In the genomic region with DNA sequence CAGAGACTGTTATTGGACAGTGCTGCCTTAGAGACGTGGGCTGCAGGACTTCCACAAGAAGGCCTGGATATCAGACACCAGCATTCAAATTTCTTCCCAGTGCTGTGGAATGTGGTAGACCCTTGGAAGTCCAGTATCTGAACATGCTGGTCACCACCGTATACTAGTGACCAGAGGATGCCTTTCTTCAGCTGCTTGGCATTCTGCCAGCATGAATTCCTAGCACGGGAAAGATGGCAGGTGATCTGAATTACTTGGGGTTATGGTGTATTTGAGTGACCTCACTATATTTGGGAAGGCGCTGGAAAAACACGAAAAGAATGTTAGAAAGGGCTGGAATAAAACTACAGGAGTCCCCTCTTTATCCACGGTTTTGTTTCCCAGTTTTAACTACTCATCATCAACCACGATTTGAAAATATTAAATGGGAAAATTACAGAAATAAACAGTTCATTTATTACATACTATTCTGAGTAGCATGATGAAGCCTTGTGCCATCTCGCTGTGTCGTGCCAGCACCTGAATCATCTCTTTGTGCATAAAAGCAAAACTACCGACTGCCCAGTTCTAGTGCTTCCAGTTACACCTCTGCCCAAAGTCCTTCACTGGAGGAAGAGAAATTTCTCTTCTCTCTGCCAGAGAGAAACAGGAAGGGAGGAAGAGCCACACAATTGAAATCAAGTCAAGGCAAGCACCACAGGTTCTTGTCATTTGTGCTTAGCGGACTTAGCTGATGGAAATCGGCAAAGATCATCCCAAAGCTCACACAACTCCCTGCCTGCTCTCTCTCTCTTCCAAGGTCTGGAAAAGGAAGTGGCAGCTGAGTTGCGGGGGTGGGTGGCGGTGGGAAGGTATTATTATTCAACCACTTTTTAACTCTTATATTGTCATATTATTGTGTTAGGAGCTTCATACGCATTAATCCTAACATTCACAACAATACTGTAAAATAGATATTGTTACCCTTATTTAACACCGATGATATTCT, we compare ENCODE assay signal across 21 cellular contexts. TPM values are rescaled to one million over a fixed set of nuclear protein-coding genes. Genes with fewer than 3 reads are reported as not detected.
DNase-seq lines count a peak whose midpoint lies in the region; ATAC-seq, FAIRE-seq and TF ChIP-seq lines count a peak whose summit lies in the region.
"Had no signal": no experiment of that assay in that cellular context is flagged by ENCODE, and none has a peak within 500 bp of the region (broad histone marks: within the 10 kb centered on the region; RNA-seq: fewer than 3 reads in every experiment).

No MANE protein-coding gene starts in this region.

- H3K23me2 ChIP-seq in H9 (ENCODE audit: insufficient read length, low read depth, low read length, poor library complexity, severe bottlenecking) = peaks cover 8% of the 10 kb centered on the region

- intact Hi-C loops in K562 (cut with micrococcal nuclease) = no loop called here

- POLR2A ChIA-PET in K562 (lab: Yijun Ruan, JAX) = no interaction called here

- H3K79me2 ChIP-seq in H9 (ENCODE audit: insufficient read depth, low read length) (no peaks in the 10 kb centered on the region), K562 (ENCODE audit: control insufficient read depth, insufficient read depth, low read length) (no peaks in the 10 kb centered on the region), mesendoderm (ENCODE audit: control insufficient read depth, insufficient read depth, low read length) (no peaks in the 10 kb centered on the region)

- TF ChIP-seq CTCF in H9 (conservative IDR thresholded peaks at IDR 0.05) (no peak), K562 (IDR thresholded peaks at IDR 0.05 in 2 of 3, conservative IDR thresholded peaks at IDR 0.05 in 1 of 3; ENCODE audit: insufficient read depth in 2 of 3, low read depth in 1 of 3, low read length in 3 of 3) (no peak)

- H3K9ac ChIP-seq in H9 (ENCODE audit: extremely low read depth, insufficient read length, low read length) (no peak overlapping the region), K562 (ENCODE audit: insufficient read depth in 1 of 2, low read depth in 2 of 2, low read length in 2 of 2) (no peak overlapping the region), mesendoderm (ENCODE audit: low read length) (no peak overlapping the region)

- H3T11ph ChIP-seq in H9 (ENCODE audit: low read length) = no peak overlapping the region

- no peak overlapping the region for H2BK12ac ChIP-seq in H9 (ENCODE audit: insufficient read length, low read depth, low read length)

- peak overlapping the region; percentile 62 for H3K4me2 ChIP-seq in H9 (ENCODE audit: insufficient read depth, insufficient read length, low read length)
- H3K4me2 ChIP-seq in K562 (ENCODE audit: insufficient read depth, low read length) = no peak overlapping the region
- H3K4me2 ChIP-seq in mesendoderm (ENCODE audit: low read length) = no peak overlapping the region

- H3K36me3 ChIP-seq in K562 (ENCODE audit: control insufficient read depth, insufficient read depth, low read length) = no peaks in the 10 kb centered on the region
- no peaks in the 10 kb centered on the region for H3K36me3 ChIP-seq in mesendoderm (ENCODE audit: control insufficient read depth, insufficient read depth, low read length)
- H3K36me3 ChIP-seq: esophagus squamous epithelium had no signal

- H3K27me3 ChIP-seq in H9 (ENCODE audit: insufficient read depth, low read length) = no peaks in the 10 kb centered on the region
- H3K27me3 ChIP-seq in K562 (ENCODE audit: control insufficient read depth in 2 of 2, insufficient read depth in 2 of 2, low read length in 2 of 2) = peaks cover 36 to 54% of the 10 kb centered on the region in 2 experiments
- no peaks in the 10 kb centered on the region for H3K27me3 ChIP-seq in mesendoderm (ENCODE audit: insufficient read depth, low read length, poor library complexity)

- H3K23ac ChIP-seq in H9 (ENCODE audit: insufficient read length, low read depth, low read length) = no peak overlapping the region
- no peak overlapping the region for H3K23ac ChIP-seq in mesendoderm (ENCODE audit: low read length)

- in situ Hi-C loops in K562 (cut with MboI) = no loop called here

- no peak overlapping the region for H2BK120ac ChIP-seq in H9 (ENCODE audit: low read depth, low read length, poor library complexity, severe bottlenecking)
- no peak overlapping the region for H2BK120ac ChIP-seq in mesendoderm (ENCODE audit: low read depth, low read length)

- H2BK5ac ChIP-seq in H9 (ENCODE audit: insufficient read length, low read length) = no peak overlapping the region
- no peak overlapping the region for H2BK5ac ChIP-seq in mesendoderm (ENCODE audit: low read length)

- H3K9me1 ChIP-seq in K562 (ENCODE audit: control insufficient read depth, insufficient read depth, low read length) = no peaks in the 10 kb centered on the region

- H2BK15ac ChIP-seq in H9 (ENCODE audit: low read depth, low read length) (no peak overlapping the region), mesendoderm (replicated peaks; ENCODE audit: low read depth) (no peak overlapping the region)

- no peak overlapping the region for H2AFZ ChIP-seq in H9 (ENCODE audit: low read length)
- H2AFZ ChIP-seq in K562 (ENCODE audit: low read depth, low read length) = no peak overlapping the region

- H3K18ac ChIP-seq in H9 (ENCODE audit: insufficient read length, low read depth, low read length) = no peak overlapping the region
- H3K18ac ChIP-seq in mesendoderm (ENCODE audit: low read length) = peak overlapping the region; percentile 14

- FAIRE-seq in K562 (lab: Jason Lieb, UNC) = no peak
- FAIRE-seq: small intestine had no signal

- peak overlapping the region; percentile 64 to 83 for H3K4me3 Mint-ChIP-seq in H9
- H3K4me3 Mint-ChIP-seq: CD4-positive, alpha-beta T cell; naive thymus-derived CD4-positive, alpha-beta T cell had no signal

- no peak overlapping the region for H3K4ac ChIP-seq in H9 (ENCODE audit: low read depth, low read length)
- H3K4ac ChIP-seq in mesendoderm (ENCODE audit: low read depth, low read length) = peak overlapping the region; percentile 21

- no peak for ATAC-seq in K562
- no peak for ATAC-seq in GM18511 (IDR thresholded peaks at IDR 0.05; ENCODE audit: unreplicated experiment)
- ATAC-seq: naive thymus-derived CD4-positive, alpha-beta T cell had no signal

- H3K4me1 ChIP-seq in H9 (ENCODE audit: insufficient read depth, low read length) (peaks cover 2% of the 10 kb centered on the region; the same call in 1 of the 2 replicates), K562 (replicated peaks in 1 of 2; ENCODE audit: control insufficient read depth in 2 of 2, insufficient read depth in 2 of 2, low read length in 2 of 2) (no peaks in the 10 kb centered on the region), mesendoderm (ENCODE audit: control insufficient read depth, low read depth, low read length) (peaks cover 8% of the 10 kb centered on the region)

- H2AK5ac ChIP-seq in H9 (ENCODE audit: insufficient read length, low read length) (no peak overlapping the region), mesendoderm (ENCODE audit: low read length) (no peak overlapping the region)

- peak overlapping the region; percentile 85 for H3K27ac ChIP-seq in H9 (ENCODE audit: insufficient read length, low read depth, low read length)
- no peak overlapping the region for H3K27ac ChIP-seq in K562 (ENCODE audit: extremely low read depth, low read depth, low read length)
- H3K27ac ChIP-seq in mesendoderm (ENCODE audit: low read depth, low read length) = peak overlapping the region; percentile 62
- H3K27ac ChIP-seq: esophagus squamous epithelium had no signal

- no peak for TF ChIP-seq EP300 in K562 (IDR thresholded peaks at IDR 0.05; ENCODE audit: low read length)

- H2BK20ac ChIP-seq in H9 (ENCODE audit: low read depth, low read length, poor library complexity, severe bottlenecking) = no peak overlapping the region

- CTCF ChIA-PET in K562 (lab: Yijun Ruan, JAX; ENCODE audit: low intra/inter-chr PET ratio) = no interaction called here

- H4K8ac ChIP-seq in H9 (replicated peaks; ENCODE audit: insufficient read length, low read depth, low read length) (no peak overlapping the region), mesendoderm (ENCODE audit: low read depth, low read length) (no peak overlapping the region)

- H3K56ac ChIP-seq in H9 (ENCODE audit: insufficient read length, low read depth, low read length) (no peak overlapping the region), mesendoderm (ENCODE audit: low read length) (no peak overlapping the region)

- H3K9me3 ChIP-seq in H9 (ENCODE audit: control insufficient read depth, low read depth, low read length) = no peaks in the 10 kb centered on the region
- no peaks in the 10 kb centered on the region for H3K9me3 ChIP-seq in K562 (replicated peaks; ENCODE audit: control insufficient read depth, insufficient read depth, low read depth, low read length)
- H3K9me3 ChIP-seq: esophagus squamous epithelium had no signal

- H4K5ac ChIP-seq in H9 (ENCODE audit: insufficient read length, low read depth, low read length) = no peak overlapping the region
- no peak overlapping the region for H4K5ac ChIP-seq in mesendoderm (ENCODE audit: low read length)

- no peak for TF ChIP-seq POLR2A in K562 (conservative IDR thresholded peaks at IDR 0.05)

- H3K9me3 Mint-ChIP-seq in H9 = no peaks in the 10 kb centered on the region
- H3K9me3 Mint-ChIP-seq: CD4-positive, alpha-beta T cell had no signal

- WGBS in H9 (ENCODE audit: extremely low coverage, insufficient read length, low lambda C conversion rate) = no CpG with 5 or more reads among the region's 16 CpGs
- WGBS in K562 (ENCODE audit: insufficient coverage, low coverage, missing lambda C conversion rate) = 2% methylated on average over 15 of the region's 16 CpGs
- no CpG with 5 or more reads among the region's 16 CpGs for WGBS in mesendoderm (ENCODE audit: extremely low coverage, insufficient coverage, low lambda C conversion rate)

- H4K20me1 ChIP-seq in H9 (ENCODE audit: control insufficient read depth, insufficient read depth, insufficient read length) (no peaks in the 10 kb centered on the region), K562 (replicated peaks; ENCODE audit: control insufficient read depth, insufficient read depth, low read length) (no peaks in the 10 kb centered on the region)

- no peaks in the 10 kb centered on the region for H3K36me3 Mint-ChIP-seq in H9 (ENCODE audit: insufficient read depth in 1 of 3, low read depth in 3 of 3)
- H3K36me3 Mint-ChIP-seq: naive thymus-derived CD4-positive, alpha-beta T cell had no signal

- H4K91ac ChIP-seq in H9 (ENCODE audit: insufficient read length, low read depth, low read length) = no peak overlapping the region

- H3K27ac Mint-ChIP-seq in H9 = peak overlapping the region in 2 of 3 experiments; percentile 2 to 68; a peak in 3 of 7 replicates
- H3K27ac Mint-ChIP-seq: CD4-positive, alpha-beta T cell; naive thymus-derived CD4-positive, alpha-beta T cell had no signal

- TF ChIP-seq RAD21 in K562 (CRISPR knock-in tag; conservative IDR thresholded peaks at IDR 0.05 in 1 of 2, IDR thresholded peaks at IDR 0.05 in 1 of 2) = no peak

- H3K4me3 ChIP-seq in K562 (no peak overlapping the region), mesendoderm (ENCODE audit: low read length) (no peak overlapping the region)
- H3K4me3 ChIP-seq: esophagus squamous epithelium, lung had no signal

- H3K14ac ChIP-seq in H9 (ENCODE audit: insufficient read depth, low read length) = no peak overlapping the region

- DNase-seq in H9 = no peak
- DNase-seq in K562 (ENCODE audit: extremely low read depth in 1 of 4, low spot score in 3 of 4) = no peak
- DNase-seq in mesendoderm = peak; percentile 23
- DNase-seq in C1 segment of cervical spinal cord (lab: John Stamatoyannopoulos, UW) = no peak
- no peak for DNase-seq in epidermal melanocyte (ENCODE audit: insufficient read length, low spot score)
- DNase-seq: activated CD4-positive, alpha-beta T cell treated with anti-CD3 and anti-CD28 coated beads for 1 hour; amniotic stem cell; CD4-positive, alpha-beta T cell; central memory CD4-positive, alpha-beta T cell; DMS53; esophagus squamous epithelium; naive thymus-derived CD4-positive, alpha-beta T cell; NCI-H1436 treated with DMSO at 0.1 percent for 48 hours; small intestine; stimulated activated CD4-positive, alpha-beta T cell treated with anti-CD3 and anti-CD28 coated beads, Interleukin-4, amount 100 ng/mL, for 1 hour had no signal

- no TSS peak for BruUV-seq in K562 (replicated peaks; lab: Mats Ljungman, UMichigan)

- H3K79me1 ChIP-seq in H9 (ENCODE audit: insufficient read depth, low read depth, low read length, poor library complexity, severe bottlenecking) (no peaks in the 10 kb centered on the region), mesendoderm (ENCODE audit: low read length) (no peaks in the 10 kb centered on the region)

- H3K27me3 Mint-ChIP-seq in H9 (ENCODE audit: low read depth) = no peaks in the 10 kb centered on the region; the same call in 1 of the 2 replicates

- peaks cover 28 to 33% of the 10 kb centered on the region in 2 experiments for H3K4me1 Mint-ChIP-seq in H9
- H3K4me1 Mint-ChIP-seq: naive thymus-derived CD4-positive, alpha-beta T cell had no signal

RNA-seq across cellular contexts. Expression of a gene that starts 1.4 kb away (rescaled TPM):
- 5.9 and 6.8 TPM in 2 replicates for total RNA-seq in H9 (2021)
- total RNA-seq in K562 (2011; cell fraction: chromatin; rRNA removed; ENCODE audit: low replicate concordance) = not detected in 2 replicates
- total RNA-seq in K562 (2011; cell fraction: nucleolus; rRNA removed) = not detected in 2 replicates
- total RNA-seq in K562 (2011; cell fraction: nucleoplasm; rRNA removed) = not detected in 2 replicates
- not detected in 2 replicates for total RNA-seq in K562 (2014; rRNA removed)
- not detected in 2 replicates for total RNA-seq in K562 (2014; rRNA removed; fragmentation: Illumina TruSeq; extraction: Trizol)
- total RNA-seq in K562 (2015; rRNA removed; fragmentation: Illumina TruSeq; extraction: Trizol) = not detected in 2 replicates
- 0.07 and 0.09 TPM in 2 replicates for total RNA-seq in K562 (2021)
- polyA plus RNA-seq in K562 (2011; rRNA removed) = not detected in 2 replicates
- polyA plus RNA-seq in K562 (2011; cell fraction: cytosol; rRNA removed) = 0.03 TPM in 1 of 2 replicates, not detected in the other
- polyA plus RNA-seq in K562 (2011; cell fraction: nucleus; rRNA removed) = not detected in 2 replicates
- not detected in 2 replicates for polyA plus RNA-seq in K562 (2012)
- not detected in 2 replicates for polyA plus RNA-seq in K562 (2014; fragmentation: Illumina TruSeq; extraction: Trizol)
- not detected for polyA plus RNA-seq in K562 (2014; fragmentation: Nextera tagmentation; extraction: Ambion mirVana)
- polyA plus RNA-seq in K562 (2014; rRNA removed) = not detected in 2 replicates
- 0.11 TPM in 1 of 2 replicates, not detected in the other for polyA minus RNA-seq in K562 (2011; rRNA and poly(A)+ RNA removed)
- polyA minus RNA-seq in K562 (2011; cell fraction: cytosol; rRNA and poly(A)+ RNA removed) = not detected in 2 replicates
- not detected in 2 replicates for polyA minus RNA-seq in K562 (2011; cell fraction: nucleus; rRNA and poly(A)+ RNA removed)
- polyA plus RNA-seq in mesendoderm (2013, experiment 1 of 2) = 4.3 TPM
- 4.6 TPM for polyA plus RNA-seq in mesendoderm (2013, experiment 2 of 2)
- total RNA-seq: CD4-positive, alpha-beta T cell; glomerular endothelial cell; naive thymus-derived CD4-positive, alpha-beta T cell; posterior vena cava; urinary bladder had no signal
- polyA plus RNA-seq: AG04450; naive thymus-derived CD4-positive, alpha-beta T cell; urinary bladder had no signal

RNA-seq across cellular contexts. Expression of a gene that starts 35.7 kb away (rescaled TPM):
- total RNA-seq in H9 (2021) (4.2 and 4.7 TPM in 2 replicates), K562 (2014; rRNA removed) (1.1 and 1.8 TPM in 2 replicates), K562 (2014; rRNA removed; fragmentation: Illumina TruSeq; extraction: Trizol) (2.6 and 3.2 TPM in 2 replicates), K562 (2015; rRNA removed; fragmentation: Illumina TruSeq; extraction: Trizol) (1.5 and 2.3 TPM in 2 replicates), K562 (2021) (1.6 and 2.0 TPM in 2 replicates)
- total RNA-seq in K562 (2011; cell fraction: chromatin; rRNA removed; ENCODE audit: low replicate concordance) = 7.6 and 11.0 TPM in 2 replicates
- total RNA-seq in K562 (2011; cell fraction: nucleolus; rRNA removed) = 4.1 and 4.3 TPM in 2 replicates
- total RNA-seq in K562 (2011; cell fraction: nucleoplasm; rRNA removed) = 5.9 and 9.8 TPM in 2 replicates
- polyA plus RNA-seq in K562 (2011; rRNA removed) (1.3 and 1.7 TPM in 2 replicates), K562 (2014; fragmentation: Illumina TruSeq; extraction: Trizol) (1.2 and 2.4 TPM in 2 replicates), K562 (2014; fragmentation: Nextera tagmentation; extraction: Ambion mirVana) (1 to 10 TPM; 1.8 to 2.8 TPM), K562 (2014; rRNA removed) (0.58 and 1.2 TPM in 2 replicates)
- polyA plus RNA-seq in K562 (2011; cell fraction: cytosol; rRNA removed) = 0.21 and 0.47 TPM in 2 replicates
- polyA plus RNA-seq in K562 (2011; cell fraction: nucleus; rRNA removed) = 2.5 and 4.8 TPM in 2 replicates
- polyA plus RNA-seq in K562 (2012) = 0.89 and 1.6 TPM in 2 replicates
- 3.0 and 5.2 TPM in 2 replicates for polyA minus RNA-seq in K562 (2011; rRNA and poly(A)+ RNA removed)
- 1.1 TPM in 1 of 2 replicates, not detected in the other for polyA minus RNA-seq in K562 (2011; cell fraction: cytosol; rRNA and poly(A)+ RNA removed)
- 3.0 and 4.3 TPM in 2 replicates for polyA minus RNA-seq in K562 (2011; cell fraction: nucleus; rRNA and poly(A)+ RNA removed)
- polyA plus RNA-seq in mesendoderm (2013, experiment 1 of 2) = 1.1 TPM
- polyA plus RNA-seq in mesendoderm (2013, experiment 2 of 2) = 1.1 TPM

RNA-seq across cellular contexts. Expression of a gene that starts 52.0 kb away (rescaled TPM):
- 0.09 TPM in 1 of 2 replicates, not detected in the other for total RNA-seq in H9 (2021)
- not detected in 2 replicates for total RNA-seq in K562 (2011; cell fraction: chromatin; rRNA removed; ENCODE audit: low replicate concordance)
- not detected in 2 replicates for total RNA-seq in K562 (2011; cell fraction: nucleolus; rRNA removed)
- total RNA-seq in K562 (2011; cell fraction: nucleoplasm; rRNA removed) = not detected in 2 replicates
- not detected in 2 replicates for total RNA-seq in K562 (2014; rRNA removed)
- total RNA-seq in K562 (2014; rRNA removed; fragmentation: Illumina TruSeq; extraction: Trizol) = not detected in 2 replicates
- not detected in 2 replicates for total RNA-seq in K562 (2015; rRNA removed; fragmentation: Illumina TruSeq; extraction: Trizol)
- 0.24 and 0.63 TPM in 2 replicates for total RNA-seq in K562 (2021)
- not detected in 2 replicates for polyA plus RNA-seq in K562 (2011; rRNA removed)
- not detected in 2 replicates for polyA plus RNA-seq in K562 (2011; cell fraction: cytosol; rRNA removed)
- not detected in 2 replicates for polyA plus RNA-seq in K562 (2011; cell fraction: nucleus; rRNA removed)
- 0.04 TPM in 1 of 2 replicates, not detected in the other for polyA plus RNA-seq in K562 (2012)
- not detected in 2 replicates for polyA plus RNA-seq in K562 (2014; fragmentation: Illumina TruSeq; extraction: Trizol)
- under 1 TPM; 0.04 TPM for polyA plus RNA-seq in K562 (2014; fragmentation: Nextera tagmentation; extraction: Ambion mirVana)
- polyA plus RNA-seq in K562 (2014; rRNA removed) = not detected in 2 replicates
- not detected in 2 replicates for polyA minus RNA-seq in K562 (2011; rRNA and poly(A)+ RNA removed)
- not detected in 2 replicates for polyA minus RNA-seq in K562 (2011; cell fraction: cytosol; rRNA and poly(A)+ RNA removed)
- polyA minus RNA-seq in K562 (2011; cell fraction: nucleus; rRNA and poly(A)+ RNA removed) = not detected in 2 replicates
- polyA plus RNA-seq in mesendoderm (2013, experiment 1 of 2) = 0.03 TPM
- 0.01 TPM for polyA plus RNA-seq in mesendoderm (2013, experiment 2 of 2)
- total RNA-seq: CD4-positive, alpha-beta T cell; esophagus squamous epithelium; glomerular endothelial cell; naive thymus-derived CD4-positive, alpha-beta T cell; urinary bladder had no signal
- polyA plus RNA-seq: AG04450 had no signal
